In the genomic region with DNA sequence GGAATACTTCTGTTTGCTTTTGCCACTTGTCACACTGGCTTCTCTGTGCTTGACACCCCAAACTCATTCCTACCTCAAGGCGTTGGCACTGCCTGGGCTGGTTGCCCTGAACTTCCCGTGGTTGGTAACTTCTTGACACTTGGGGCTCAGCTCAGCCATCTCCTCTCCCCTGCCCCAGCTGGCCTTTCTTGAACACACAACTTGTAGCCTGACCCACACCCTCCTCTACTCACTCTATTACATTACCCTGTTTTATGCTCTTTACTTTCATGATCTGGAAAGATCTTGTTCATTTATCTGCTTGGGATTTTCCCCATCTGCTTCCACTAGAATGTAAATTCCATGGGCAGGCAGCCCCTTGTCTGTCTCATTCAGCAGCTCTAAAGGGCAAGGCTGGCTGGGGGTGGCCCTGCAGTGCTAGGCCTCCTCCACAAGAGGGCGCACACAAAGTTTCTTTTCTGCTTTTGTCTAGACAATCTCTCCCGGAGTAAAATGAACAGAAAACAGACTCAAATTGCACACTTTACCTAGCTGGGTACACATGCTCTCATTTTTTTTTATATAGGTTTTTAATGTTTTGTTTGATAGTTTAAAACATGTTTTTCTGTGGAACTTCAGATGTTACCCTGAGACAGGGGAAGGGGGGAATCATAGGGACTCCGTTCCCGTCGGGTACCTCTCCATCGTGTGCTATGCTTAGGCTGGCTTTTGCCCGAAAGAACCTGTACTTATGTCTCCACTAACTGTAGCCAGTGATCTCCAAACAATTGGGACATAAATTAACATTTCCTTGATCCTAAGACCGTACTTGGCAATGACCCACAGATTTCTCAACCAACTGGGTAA, we compare ENCODE assay signal across 9 cellular contexts. TPM values are rescaled to one million over a fixed set of nuclear protein-coding genes. Genes with fewer than 3 reads are reported as not detected.
A peak's percentile ranks its signal among the peaks of the same experiment; 100 is the strongest.
DNase-seq lines count a peak whose midpoint lies in the region; ATAC-seq and TF ChIP-seq lines count a peak whose summit lies in the region.
"Had no signal": no experiment of that assay in that cellular context is flagged by ENCODE, and none has a peak within 500 bp of the region (broad histone marks: within the 10 kb centered on the region; RNA-seq: fewer than 3 reads in every experiment).

No MANE protein-coding gene starts in this region.

- no peak overlapping the region for H3K4me3 Mint-ChIP-seq in activated CD4-positive, alpha-beta T cell treated with anti-CD3 and anti-CD28 coated beads, Interleukin-2, amount 10 ng/mL, durations not matched to agents 7 days and 5 days

- no peak overlapping the region for H3K23ac ChIP-seq in mesenchymal stem cell (ENCODE audit: low read length in 2 of 2)

- no peak overlapping the region for H2AK5ac ChIP-seq in mesenchymal stem cell (ENCODE audit: low read length, severe bottlenecking)

- H3K14ac ChIP-seq in mesenchymal stem cell (ENCODE audit: low read length in 2 of 2) = no peak overlapping the region

- H3K4me3 ChIP-seq in dorsolateral prefrontal cortex = peak overlapping the region in 3 of 59 donors; percentile 7 to 18 (median 11)
- no peak overlapping the region for H3K4me3 ChIP-seq in mesenchymal stem cell (ENCODE audit: insufficient read depth in 1 of 2, low read depth in 1 of 2, low read length in 2 of 2)

- H2AFZ ChIP-seq in mesenchymal stem cell (ENCODE audit: low read depth, low read length) = no peak overlapping the region

- TF ChIP-seq CTCF in GM12873 (IDR thresholded peaks at IDR 0.05; ENCODE audit: insufficient read depth, low read depth, low read length, missing control alignments) = peak; percentile 95
- TF ChIP-seq CTCF in dorsolateral prefrontal cortex (IDR thresholded peaks at IDR 0.05 in 54 of 56, conservative IDR thresholded peaks at IDR 0.05 in 2 of 56; ENCODE audit: low read depth in 1 of 56, partially characterized antibody in 56 of 56) = peak; percentile 72 to 98 (median 95)

- no peak overlapping the region for H3K18ac ChIP-seq in mesenchymal stem cell (ENCODE audit: low read depth in 1 of 2, low read length in 2 of 2)

- H3K36me3 Mint-ChIP-seq in activated CD4-positive, alpha-beta T cell treated with anti-CD3 and anti-CD28 coated beads, Interleukin-2, amount 10 ng/mL, durations not matched to agents 7 days and 5 days (ENCODE audit: low read depth) = no peaks in the 10 kb centered on the region

- H3K9me3 ChIP-seq in mesenchymal stem cell (ENCODE audit: control insufficient read depth, low read length) = no peaks in the 10 kb centered on the region

- no peak overlapping the region for H4K8ac ChIP-seq in mesenchymal stem cell (ENCODE audit: low read length)

- H3K4ac ChIP-seq in mesenchymal stem cell (ENCODE audit: low read depth in 1 of 2, low read length in 2 of 2) = no peak overlapping the region

- POLR2A ChIA-PET in activated CD4-positive, alpha-beta T cell treated with anti-CD3 and anti-CD28 coated beads, Interleukin-2, amount 10 ng/mL, durations not matched to agents 7 days and 5 days (lab: Charles Lee) = no interaction called here

- no peak overlapping the region for H2BK15ac ChIP-seq in mesenchymal stem cell (ENCODE audit: low read depth, poor library complexity, severe bottlenecking)

- H3K4me2 ChIP-seq in mesenchymal stem cell (ENCODE audit: low read length, poor library complexity, severe bottlenecking) = no peak overlapping the region

- H3K4me1 ChIP-seq in mesenchymal stem cell (ENCODE audit: control insufficient read depth, insufficient read depth, low read depth, low read length) = no peaks in the 10 kb centered on the region

- H3K27me3 Mint-ChIP-seq in activated CD4-positive, alpha-beta T cell treated with anti-CD3 and anti-CD28 coated beads, Interleukin-2, amount 10 ng/mL, durations not matched to agents 7 days and 5 days = peaks cover 13% of the 10 kb centered on the region

- intact Hi-C loops in dorsolateral prefrontal cortex (cut with DNase I) = loop anchor here (5.0 to 10.0 kb wide), 4 partner anchors 35 to 1058 kb away; a partner anchor contains a TSS

- H3K27ac ChIP-seq in dorsolateral prefrontal cortex (no peak overlapping the region), mesenchymal stem cell (ENCODE audit: low read length, poor library complexity, severe bottlenecking) (no peak overlapping the region)

- H3K9ac ChIP-seq in mesenchymal stem cell (ENCODE audit: low read length) = no peak overlapping the region

- H2BK12ac ChIP-seq in mesenchymal stem cell (ENCODE audit: low read length in 2 of 2) = no peak overlapping the region

- no peak overlapping the region for H4K91ac ChIP-seq in mesenchymal stem cell (ENCODE audit: low read length)

- CTCF ChIA-PET in activated CD4-positive, alpha-beta T cell treated with anti-CD3 and anti-CD28 coated beads, Interleukin-2, amount 10 ng/mL, durations not matched to agents 7 days and 5 days (lab: Charles Lee) = interaction anchor here (1.0 to 1.6 kb wide), 6 partner anchors 12 to 477 kb away, joined by 3 to 5 read pairs (median 3); no protein-coding TSS in a partner anchor

- H3K9me3 Mint-ChIP-seq in activated CD4-positive, alpha-beta T cell treated with anti-CD3 and anti-CD28 coated beads, Interleukin-2, amount 10 ng/mL, durations not matched to agents 7 days and 5 days = no peaks in the 10 kb centered on the region

- H2BK5ac ChIP-seq in mesenchymal stem cell (ENCODE audit: low read depth, low read length, poor library complexity, severe bottlenecking) = no peak overlapping the region

- ATAC-seq in HG02678 (IDR thresholded peaks at IDR 0.05; ENCODE audit: unreplicated experiment) = peak; percentile 65

- no peaks in the 10 kb centered on the region for H3K36me3 ChIP-seq in mesenchymal stem cell (ENCODE audit: control insufficient read depth in 1 of 2, insufficient read depth in 2 of 2, low read depth in 1 of 2, low read length in 2 of 2)

- H3K27me3 ChIP-seq in dorsolateral prefrontal cortex = peaks cover 0 to 10% (median 0%) of the 10 kb centered on the region in 45 donors
- peaks cover 39 to 69% of the 10 kb centered on the region in 2 experiments for H3K27me3 ChIP-seq in mesenchymal stem cell (ENCODE audit: control insufficient read depth in 1 of 2, insufficient read depth in 1 of 2, low read length in 2 of 2)

- DNase-seq in NCI-H2196 (lab: John Stamatoyannopoulos, UW; ENCODE audit: unreplicated experiment) (peak; percentile 73), dorsolateral prefrontal cortex (peak in 7 of 10 donors; percentile 22 to 73 (median 59)), mesenchymal stem cell (peak; percentile 57), GOT3 (lab: John Stamatoyannopoulos, UW) (no peak)
- peak; percentile 67 for DNase-seq in activated CD4-positive, alpha-beta T cell treated with anti-CD3 and anti-CD28 coated beads, Interleukin-2, amount 10 ng/mL, durations not matched to agents 7 days and 5 days
- peak; percentile 24 to 28 for DNase-seq in stimulated activated CD8-positive, alpha-beta memory T cell treated with anti-CD3 and anti-CD28 coated beads, Interleukin-4, amount 100 ng/mL, for 1 hour (ENCODE audit: low read depth in 2 of 2, low spot score in 1 of 2)

- no peak overlapping the region for H2BK120ac ChIP-seq in mesenchymal stem cell (ENCODE audit: low read depth, low read length)

- 78% methylated on average over 9 of the region's 10 CpGs for WGBS in mesenchymal stem cell

- H3K79me1 ChIP-seq in mesenchymal stem cell (replicated peaks; ENCODE audit: low read length, poor library complexity, severe bottlenecking) = no peaks in the 10 kb centered on the region

- no peak overlapping the region for H3K27ac Mint-ChIP-seq in activated CD4-positive, alpha-beta T cell treated with anti-CD3 and anti-CD28 coated beads, Interleukin-2, amount 10 ng/mL, durations not matched to agents 7 days and 5 days

- H3K4me1 Mint-ChIP-seq in activated CD4-positive, alpha-beta T cell treated with anti-CD3 and anti-CD28 coated beads, Interleukin-2, amount 10 ng/mL, durations not matched to agents 7 days and 5 days = no peaks in the 10 kb centered on the region

RNA-seq across cellular contexts. Expression of a gene that starts 16.4 kb away (rescaled TPM):
- not detected for total RNA-seq in activated CD4-positive, alpha-beta T cell treated with anti-CD3 and anti-CD28 coated beads, Interleukin-2, amount 10 ng/mL, durations not matched to agents 7 days and 5 days
- not detected for total RNA-seq in dorsolateral prefrontal cortex
- polyA plus RNA-seq in mesenchymal stem cell (2013, experiment 1 of 2) = not detected
- not detected for polyA plus RNA-seq in mesenchymal stem cell (2013, experiment 2 of 2)
- total RNA-seq: glomerular endothelial cell had no signal

RNA-seq across cellular contexts. Expression of a gene that starts 40.0 kb away (rescaled TPM):
- 10 to 100 TPM; 25.1 to 27.7 TPM for total RNA-seq in activated CD4-positive, alpha-beta T cell treated with anti-CD3 and anti-CD28 coated beads, Interleukin-2, amount 10 ng/mL, durations not matched to agents 7 days and 5 days
- 10 to 100 TPM in 117 of 120 experiments, 1 to 10 TPM in 3; 7.4 to 28.6 (median 15.5) TPM for total RNA-seq in dorsolateral prefrontal cortex
- polyA plus RNA-seq in mesenchymal stem cell (2013, experiment 1 of 2) = 6.4 TPM
- 6.9 TPM for polyA plus RNA-seq in mesenchymal stem cell (2013, experiment 2 of 2)
